In genomic region chr10:130050721-130051120, GRCh38 we compare ENCODE assay signal across 26 cellular contexts. TPM values are rescaled to one million over a fixed set of nuclear protein-coding genes. Genes with fewer than 3 reads are reported as not detected.
"Had no signal": no experiment of that assay in that cellular context is flagged by ENCODE, and none has a peak within 500 bp of the region (broad histone marks: within the 10 kb centered on the region; RNA-seq: fewer than 3 reads in every experiment).

No MANE protein-coding gene starts in this region.

- H3K27ac ChIP-seq: neural progenitor cell, neutrophil, pancreas, psoas muscle, right lobe of liver, sigmoid colon, stomach, thoracic aorta, thyroid gland, tibial nerve, upper lobe of left lung, vagina had no signal

- DNase-seq: naive thymus-derived CD4-positive, alpha-beta T cell; natural killer cell; nucleus accumbens; pancreas; psoas muscle; right cardiac atrium; right lobe of liver; sigmoid colon; small intestine; stimulated activated CD4-positive, alpha-beta T cell treated with anti-CD3 and anti-CD28 coated beads, Interleukin-15, amount 100 ng/mL, for 24 hours; stimulated activated CD4-positive, alpha-beta T cell treated with anti-CD3 and anti-CD28 coated beads, Interleukin-2, amount 100 ng/mL, for 24 hours; stimulated activated CD4-positive, alpha-beta T cell treated with anti-CD3 and anti-CD28 coated beads, Interleukin-2, amount 100 ng/mL, for 48 hours; stimulated activated CD4-positive, alpha-beta T cell treated with anti-CD3 and anti-CD28 coated beads, Interleukin-4, amount 100 ng/mL, for 24 hours; stimulated activated naive B cell treated with anti-CD40 and anti-IgM and Interleukin-4, amounts not matched to agents 10 μg/mL and 1 μg/mL and 100 μg/mL, for 72 hours; stimulated activated naive CD4-positive, alpha-beta T cell treated with Interleukin-2 at 50 U/mL for 16 hours; stomach; thyroid gland; trophoblast cell; upper lobe of left lung had no signal

- H3K4me3 ChIP-seq: neural progenitor cell, pancreas, psoas muscle, right lobe of liver, sigmoid colon, stomach, thoracic aorta, thyroid gland, tibial nerve, upper lobe of left lung, vagina had no signal

- H3K36me3 ChIP-seq: neural progenitor cell, neutrophil, pancreas, right lobe of liver, sigmoid colon, stomach, thoracic aorta, thyroid gland, tibial nerve, upper lobe of left lung, vagina had no signal

- ATAC-seq: naive thymus-derived CD4-positive, alpha-beta T cell; natural killer cell; pancreas; psoas muscle; right cardiac atrium; right lobe of liver; stimulated activated effector memory CD8-positive, alpha-beta T cell treated with anti-CD3 and anti-CD28 coated beads, Interleukin-12 subunit alpha, Interleukin-12 subunit beta, amount 100 ng/mL, for 72 hours; stimulated activated naive B cell treated with anti-CD40 and anti-IgM and Interleukin-4, amounts not matched to agents 10 μg/mL and 1 μg/mL and 100 μg/mL, for 72 hours had no signal

- H3K27me3 ChIP-seq: neural progenitor cell, neutrophil, pancreas, right lobe of liver, thyroid gland, tibial nerve, upper lobe of left lung, vagina had no signal

- H3K4me1 ChIP-seq: neural progenitor cell, pancreas, psoas muscle, right lobe of liver, sigmoid colon, stomach, thyroid gland, tibial nerve, upper lobe of left lung, vagina had no signal

- H3K9me3 ChIP-seq: neutrophil, pancreas, psoas muscle, sigmoid colon, thoracic aorta, thyroid gland, vagina had no signal

RNA-seq across cellular contexts. Expression of gene C10orf143, which starts 59.9 kb away (rescaled TPM):
- total RNA-seq: skeletal muscle tissue, thoracic aorta had no signal
